16 cellular contexts compared by ENCODE assay signal in the genomic region with DNA sequence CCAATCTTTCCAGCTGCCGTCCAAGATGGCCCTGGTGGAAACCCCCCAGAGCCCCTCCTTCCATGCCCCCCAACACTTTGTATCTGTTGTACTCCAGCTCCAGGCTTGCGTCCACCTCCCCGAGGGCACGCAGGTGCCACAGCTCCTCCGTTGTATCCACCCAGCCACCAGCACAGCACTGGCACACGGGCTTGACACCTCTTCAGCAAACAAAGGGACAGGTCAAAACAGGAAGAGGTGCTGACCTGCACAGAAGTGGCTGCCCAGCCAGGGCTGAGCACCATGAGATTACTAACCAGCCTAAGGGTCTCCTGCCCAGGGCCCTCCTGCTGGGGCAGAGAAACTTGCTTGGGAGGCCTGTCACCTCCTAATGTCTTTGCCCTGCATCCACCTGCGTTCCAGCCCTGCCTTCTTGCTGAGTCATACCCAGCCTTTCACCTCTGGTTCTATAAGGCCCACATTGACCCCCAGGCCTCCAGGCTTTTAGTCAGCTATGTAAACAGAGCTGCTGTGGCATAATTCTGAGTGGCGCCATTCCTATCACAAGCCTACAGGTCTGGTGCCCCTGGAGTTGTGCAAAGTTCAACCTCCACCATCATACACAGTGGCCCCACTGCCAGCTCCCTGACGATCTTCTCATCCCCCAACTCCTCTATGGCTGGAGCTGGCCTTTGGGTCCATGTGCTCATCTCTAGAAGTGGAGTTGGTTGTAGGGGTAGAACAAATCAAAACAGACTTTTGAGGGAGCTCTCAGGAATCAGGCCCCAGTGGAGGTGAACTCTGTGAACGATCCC. TPM values are rescaled to one million over a fixed set of nuclear protein-coding genes. Genes with fewer than 3 reads are reported as not detected.
DNase-seq lines count a peak whose midpoint lies in the region; ATAC-seq, FAIRE-seq and TF ChIP-seq lines count a peak whose summit lies in the region.
"Had no signal": no experiment of that assay in that cellular context is flagged by ENCODE, and none has a peak within 500 bp of the region (broad histone marks: within the 10 kb centered on the region; RNA-seq: fewer than 3 reads in every experiment).

No MANE protein-coding gene starts in this region.

- H3K9me3 Mint-ChIP-seq in endothelial cell (ENCODE audit: unreplicated experiment): no peaks in the 10 kb centered on the region
- H3K9me3 Mint-ChIP-seq: activated CD4-positive, alpha-beta T cell treated with anti-CD3 and anti-CD28 coated beads, Interleukin-2, amount 10 ng/mL, durations not matched to agents 24 days and 14 days; effector memory CD8-positive, alpha-beta T cell; naive B cell had no signal

- TF ChIP-seq POLR2A in heart left ventricle (IDR thresholded peaks at IDR 0.05): no peak

- H3K36me3 Mint-ChIP-seq in endothelial cell (ENCODE audit: low read depth, unreplicated experiment): peaks cover 1% of the 10 kb centered on the region

- no peak for TF ChIP-seq CTCF in endothelial cell (IDR thresholded peaks at IDR 0.05; ENCODE audit: unreplicated experiment)
- no peak for TF ChIP-seq CTCF in heart left ventricle (IDR thresholded peaks at IDR 0.05)

- no peak for FAIRE-seq in small intestine (lab: Jason Lieb, UNC)

- H3K4me3 Mint-ChIP-seq in endothelial cell (ENCODE audit: unreplicated experiment): no peak overlapping the region
- H3K4me3 Mint-ChIP-seq: activated CD4-positive, alpha-beta T cell treated with anti-CD3 and anti-CD28 coated beads, Interleukin-2, amount 10 ng/mL, durations not matched to agents 24 days and 14 days; effector memory CD8-positive, alpha-beta T cell; naive B cell had no signal

- 61 to 80% (median 70%) methylated on average over 10 of the region's 10 CpGs for WGBS in small intestine, 3 donors
- WGBS in heart left ventricle, 4 donors: 92 to 98% (median 95%) methylated on average over 10 of the region's 10 CpGs

- no peak overlapping the region for H3K4me3 ChIP-seq in small intestine (ENCODE audit: low read depth in 1 of 2, low read length in 2 of 2)
- H3K4me3 ChIP-seq in heart left ventricle: no peak overlapping the region
- H3K4me3 ChIP-seq: ascending aorta, right atrium auricular region had no signal

- H3K27me3 Mint-ChIP-seq in endothelial cell (ENCODE audit: unreplicated experiment): peaks cover 3% of the 10 kb centered on the region
- H3K27me3 Mint-ChIP-seq: activated CD4-positive, alpha-beta T cell treated with anti-CD3 and anti-CD28 coated beads, Interleukin-2, amount 10 ng/mL, durations not matched to agents 24 days and 14 days; effector memory CD8-positive, alpha-beta T cell; naive B cell had no signal

- H3K36me3 ChIP-seq in small intestine (ENCODE audit: control insufficient read depth in 2 of 2, insufficient read depth in 2 of 2, low read length in 2 of 2) (no peaks in the 10 kb centered on the region), heart left ventricle (peaks cover 0 to 14% (median 0%) of the 10 kb centered on the region in 9 donors)
- H3K36me3 ChIP-seq: right atrium auricular region had no signal

- H3K4me1 ChIP-seq in small intestine (ENCODE audit: control insufficient read depth in 2 of 2, insufficient read depth in 1 of 2, low read depth in 1 of 2, low read length in 1 of 2): peaks cover 0 to 8% of the 10 kb centered on the region in 2 donors
- peaks cover 0 to 24% (median 0%) of the 10 kb centered on the region in 12 donors for H3K4me1 ChIP-seq in heart left ventricle
- H3K4me1 ChIP-seq: ascending aorta, right atrium auricular region had no signal

- intact Hi-C loops in heart left ventricle (cut with DNase I): no loop called here

- peaks cover 39% of the 10 kb centered on the region for H3K4me1 Mint-ChIP-seq in endothelial cell (ENCODE audit: unreplicated experiment)
- H3K4me1 Mint-ChIP-seq: activated CD4-positive, alpha-beta T cell treated with anti-CD3 and anti-CD28 coated beads, Interleukin-2, amount 10 ng/mL, durations not matched to agents 24 days and 14 days had no signal

- no peaks in the 10 kb centered on the region for H3K27me3 ChIP-seq in small intestine (ENCODE audit: control insufficient read depth in 2 of 2, insufficient read depth in 2 of 2, low read length in 2 of 2)
- no peaks in the 10 kb centered on the region for H3K27me3 ChIP-seq in heart left ventricle
- H3K27me3 ChIP-seq: ascending aorta, right atrium auricular region had no signal

- ATAC-seq in heart left ventricle: no peak
- ATAC-seq in GM21529 (IDR thresholded peaks at IDR 0.05; ENCODE audit: unreplicated experiment): no peak
- ATAC-seq: effector memory CD8-positive, alpha-beta T cell had no signal

- H3K27ac ChIP-seq in small intestine (ENCODE audit: low read depth in 1 of 2, low read length in 1 of 2) (no peak overlapping the region), heart left ventricle (no peak overlapping the region)
- H3K27ac ChIP-seq: ascending aorta, C4-2B, right atrium auricular region had no signal

- H3K9me3 ChIP-seq in small intestine (ENCODE audit: control insufficient read depth, low read depth) (no peaks in the 10 kb centered on the region), heart left ventricle (no peaks in the 10 kb centered on the region)
- H3K9me3 ChIP-seq: ascending aorta, right atrium auricular region had no signal

- DNase-seq in H4 (ENCODE audit: low spot score): peak; percentile 27
- peak; percentile 65 for DNase-seq in NCI-H510A treated with DMSO at 0.1 percent for 48 hours (lab: John Stamatoyannopoulos, UW)
- no peak for DNase-seq in endothelial cell (ENCODE audit: low spot score)
- peak; percentile 91 for DNase-seq in small intestine
- no peak for DNase-seq in heart left ventricle
- DNase-seq in amygdala (lab: John Stamatoyannopoulos, UW): no peak
- DNase-seq in NCI-H1092 treated with DMSO at 0.1 percent for 48 hours (lab: John Stamatoyannopoulos, UW): no peak
- DNase-seq: activated CD4-positive, alpha-beta T cell treated with anti-CD3 and anti-CD28 coated beads, Interleukin-2, amount 10 ng/mL, durations not matched to agents 24 days and 14 days; effector memory CD8-positive, alpha-beta T cell; kidney glomerular epithelial cell; naive B cell had no signal

- H3K27ac Mint-ChIP-seq in endothelial cell (ENCODE audit: unreplicated experiment): peak overlapping the region; percentile 57
- H3K27ac Mint-ChIP-seq: activated CD4-positive, alpha-beta T cell treated with anti-CD3 and anti-CD28 coated beads, Interleukin-2, amount 10 ng/mL, durations not matched to agents 24 days and 14 days; effector memory CD8-positive, alpha-beta T cell had no signal

RNA-seq across cellular contexts. Expression of gene SLC29A3, which starts 20.9 kb away (rescaled TPM):
- 2.1 and 3.3 TPM in 2 replicates for total RNA-seq in H4 (2014; rRNA removed; shearing (Covaris generic))
- total RNA-seq in endothelial cell (ENCODE audit: unreplicated experiment) (11.7 TPM), heart left ventricle (1 to 10 TPM in 8 of 9 donors, under 1 TPM in 1; 0.76 to 6.2 (median 1.8) TPM)
- polyA plus RNA-seq in small intestine (1 to 10 TPM in 2 of 3 donors, under 1 TPM in 1; 0.45 to 4.3 (median 1.1) TPM), heart left ventricle (1 to 10 TPM; 1.2 TPM)

RNA-seq across cellular contexts. Expression of gene CDH23, which starts 56.7 kb away (rescaled TPM):
- total RNA-seq in H4 (2014; rRNA removed; shearing (Covaris generic)): 0.37 and 0.47 TPM in 2 replicates
- 0.54 TPM for total RNA-seq in endothelial cell (ENCODE audit: unreplicated experiment)
- polyA plus RNA-seq in small intestine: 1 to 10 TPM in 2 of 3 donors, under 1 TPM in 1; 0.89 to 2.5 (median 1.4) TPM
- 1 to 10 TPM; 1.2 to 8.6 (median 4.5) TPM for total RNA-seq in heart left ventricle
- polyA plus RNA-seq in heart left ventricle: 1 to 10 TPM; 1.9 to 3.3 TPM
- total RNA-seq: glomerular endothelial cell had no signal

Comparison
In these comparisons a context has a peak if more than half of its experiments do, and no peak if none do; other contexts are left out.
1. DNase-seq: peak in H4 (single experiment), NCI-H510A treated with DMSO at 0.1 percent for 48 hours (single experiment) and small intestine (single experiment); none in endothelial cell (single experiment), heart left ventricle (0 of 5), amygdala (0 of 56) and NCI-H1092 treated with DMSO at 0.1 percent for 48 hours (single experiment).